Comparison of ENCODE assay signal across 21 cellular contexts in genomic region chr3:195059006-195059350, GRCh38.
DNase-seq lines count a peak whose midpoint lies in the region; ATAC-seq and TF ChIP-seq lines count a peak whose summit lies in the region.
"Had no signal": no experiment of that assay in that cellular context is flagged by ENCODE, and none has a peak within 500 bp of the region (broad histone marks: within the 10 kb centered on the region; RNA-seq: fewer than 3 reads in every experiment).

No MANE protein-coding gene starts in this region.

- no peak overlapping the region for H4K8ac ChIP-seq in mesenchymal stem cell (ENCODE audit: low read length)

- no peak overlapping the region for H3K4ac ChIP-seq in mesenchymal stem cell (ENCODE audit: low read depth in 1 of 2, low read length in 2 of 2)

- H2BK5ac ChIP-seq in mesenchymal stem cell (ENCODE audit: low read depth, low read length, poor library complexity, severe bottlenecking), result no peak overlapping the region

- no peak overlapping the region for H2BK15ac ChIP-seq in mesenchymal stem cell (ENCODE audit: low read depth, poor library complexity, severe bottlenecking)

- WGBS in adrenal gland, 4 donors, result 55 to 77% (median 66%) methylated on average over 6 to 13 of the region's 13 CpGs
- 40% methylated on average over 1 to 3 of the region's 13 CpGs for WGBS in gastroesophageal sphincter (ENCODE audit: low coverage in 1 of 2), 2 donors
- 90% methylated on average over 13 of the region's 13 CpGs for WGBS in mesenchymal stem cell
- WGBS in thyroid gland, 2 donors, result 69 to 87% methylated on average over 13 of the region's 13 CpGs

- H4K91ac ChIP-seq in mesenchymal stem cell (ENCODE audit: low read length), result peak overlapping the region; percentile 69

- no peak overlapping the region for H3K14ac ChIP-seq in mesenchymal stem cell (ENCODE audit: low read length in 2 of 2)

- H2AFZ ChIP-seq in mesenchymal stem cell (ENCODE audit: low read depth, low read length), result no peak overlapping the region

- H3K36me3 ChIP-seq in adrenal gland (replicated peaks in 1 of 2) (no peaks in the 10 kb centered on the region), gastroesophageal sphincter (no peaks in the 10 kb centered on the region), mesenchymal stem cell (ENCODE audit: control insufficient read depth in 1 of 2, insufficient read depth in 2 of 2, low read depth in 1 of 2, low read length in 2 of 2) (no peaks in the 10 kb centered on the region), thyroid gland (no peaks in the 10 kb centered on the region)
- H3K36me3 ChIP-seq: HAP-1, MG63, pancreas had no signal

- H2BK12ac ChIP-seq in mesenchymal stem cell (ENCODE audit: low read length in 2 of 2), result no peak overlapping the region

- no peak overlapping the region for H2AK5ac ChIP-seq in mesenchymal stem cell (ENCODE audit: low read length, severe bottlenecking)

- intact Hi-C loops in adrenal gland (cut with DNase I) (no loop called here), thyroid gland (cut with DNase I) (no loop called here)

- ATAC-seq in gastroesophageal sphincter (peak; percentile 32), HG03095 (IDR thresholded peaks at IDR 0.05; ENCODE audit: unreplicated experiment) (no peak)
- ATAC-seq: activated CD4-positive, CD25-positive, alpha-beta regulatory T cell treated with anti-CD3 and anti-CD28 coated beads, Interleukin-2, amount 50 U/mL, for 24 hours; pancreas had no signal

- no peaks in the 10 kb centered on the region for H3K27me3 ChIP-seq in adrenal gland
- H3K27me3 ChIP-seq in gastroesophageal sphincter, result no peaks in the 10 kb centered on the region
- peaks cover 56 to 59% of the 10 kb centered on the region in 2 experiments for H3K27me3 ChIP-seq in mesenchymal stem cell (ENCODE audit: control insufficient read depth in 1 of 2, insufficient read depth in 1 of 2, low read length in 2 of 2)
- H3K27me3 ChIP-seq in thyroid gland, result no peaks in the 10 kb centered on the region
- H3K27me3 ChIP-seq: MG63, pancreas had no signal

- no peaks in the 10 kb centered on the region for H3K4me1 ChIP-seq in adrenal gland (replicated peaks in 1 of 2)
- peaks cover 0 to 17% (median 0%) of the 10 kb centered on the region in 3 donors for H3K4me1 ChIP-seq in gastroesophageal sphincter
- H3K4me1 ChIP-seq in mesenchymal stem cell (ENCODE audit: control insufficient read depth, insufficient read depth, low read depth, low read length), result no peaks in the 10 kb centered on the region
- H3K4me1 ChIP-seq in thyroid gland, result no peaks in the 10 kb centered on the region
- H3K4me1 ChIP-seq: HAP-1, pancreas had no signal

- H3K4me3 ChIP-seq in adrenal gland (no peak overlapping the region), gastroesophageal sphincter (no peak overlapping the region), mesenchymal stem cell (ENCODE audit: insufficient read depth in 1 of 2, low read depth in 1 of 2, low read length in 2 of 2) (no peak overlapping the region), thyroid gland (replicated peaks in 1 of 3) (no peak overlapping the region)
- H3K4me3 ChIP-seq: dorsolateral prefrontal cortex, HAP-1, MG63, pancreas had no signal

- no peak overlapping the region for H3K23ac ChIP-seq in mesenchymal stem cell (ENCODE audit: low read length in 2 of 2)

- DNase-seq in adrenal gland (peak in 5 of 7 donors; percentile 31 to 75 (median 50)), mesenchymal stem cell (no peak), thyroid gland (peak; percentile 22 to 34), NCI-H446 (lab: John Stamatoyannopoulos, UW) (no peak)
- DNase-seq in stimulated activated CD4-positive, alpha-beta T cell treated with anti-CD3 and anti-CD28 coated beads, Interleukin-4, amount 100 ng/mL, for 24 hours, result no peak
- DNase-seq: activated CD4-positive, alpha-beta memory T cell treated with anti-CD3 and anti-CD28 coated beads, Interleukin-2, amount 10 ng/mL, durations not matched to agents 7 days and 5 days; activated naive CD4-positive, alpha-beta T cell treated with anti-CD3 and anti-CD28 coated beads for 36 hours; amygdala; caudate nucleus; hypothalamus; MG63; NCI-H1436; NCI-H526; substantia nigra had no signal

- no peak for TF ChIP-seq EP300 in gastroesophageal sphincter (IDR thresholded peaks at IDR 0.05)

- H3K79me1 ChIP-seq in mesenchymal stem cell (replicated peaks; ENCODE audit: low read length, poor library complexity, severe bottlenecking), result no peaks in the 10 kb centered on the region

- no peak overlapping the region for H3K18ac ChIP-seq in mesenchymal stem cell (ENCODE audit: low read depth in 1 of 2, low read length in 2 of 2)

- H3K9me3 ChIP-seq in adrenal gland (replicated peaks in 1 of 3) (no peaks in the 10 kb centered on the region), gastroesophageal sphincter (no peaks in the 10 kb centered on the region), mesenchymal stem cell (ENCODE audit: control insufficient read depth, low read length) (no peaks in the 10 kb centered on the region), thyroid gland (no peaks in the 10 kb centered on the region)
- H3K9me3 ChIP-seq: HAP-1, MG63, pancreas had no signal

- TF ChIP-seq POLR2A in adrenal gland (IDR thresholded peaks at IDR 0.05) (no peak), gastroesophageal sphincter (IDR thresholded peaks at IDR 0.05) (no peak), thyroid gland (IDR thresholded peaks at IDR 0.05) (no peak)

- no peak overlapping the region for H3K27ac ChIP-seq in adrenal gland
- no peak overlapping the region for H3K27ac ChIP-seq in gastroesophageal sphincter
- no peak overlapping the region for H3K27ac ChIP-seq in mesenchymal stem cell (ENCODE audit: low read length, poor library complexity, severe bottlenecking)
- H3K27ac ChIP-seq in thyroid gland, result no peak overlapping the region
- H3K27ac ChIP-seq: dorsolateral prefrontal cortex, epithelial cell of prostate, pancreas had no signal

- TF ChIP-seq CTCF in adrenal gland (IDR thresholded peaks at IDR 0.05) (no peak), gastroesophageal sphincter (IDR thresholded peaks at IDR 0.05) (no peak), thyroid gland (IDR thresholded peaks at IDR 0.05) (no peak)

- H3K9ac ChIP-seq in mesenchymal stem cell (ENCODE audit: low read length), result no peak overlapping the region

- no peak overlapping the region for H3K4me2 ChIP-seq in mesenchymal stem cell (ENCODE audit: low read length, poor library complexity, severe bottlenecking)

- H2BK120ac ChIP-seq in mesenchymal stem cell (ENCODE audit: low read depth, low read length), result no peak overlapping the region

Comparison
In these comparisons a context has a peak if more than half of its experiments do, and no peak if none do; other contexts are left out.
1. DNase-seq: peak in adrenal gland (5 of 7) and thyroid gland (2 of 2); none in mesenchymal stem cell (single experiment), stimulated activated CD4-positive, alpha-beta T cell treated with anti-CD3 and anti-CD28 coated beads, Interleukin-4, amount 100 ng/mL, for 24 hours (single experiment) and NCI-H446 (0 of 2).